12 cellular contexts compared by ENCODE assay signal in genomic region chr17:82245144-82246039, GRCh38. TPM values are rescaled to one million over a fixed set of nuclear protein-coding genes. Genes with fewer than 3 reads are reported as not detected.
DNase-seq lines count a peak whose midpoint lies in the region; ATAC-seq and TF ChIP-seq lines count a peak whose summit lies in the region.
"Had no signal": no experiment of that assay in that cellular context is flagged by ENCODE, and none has a peak within 500 bp of the region (broad histone marks: within the 10 kb centered on the region; RNA-seq: fewer than 3 reads in every experiment).

No MANE protein-coding gene starts in this region.

- H3K36me3 ChIP-seq in right atrium auricular region: peaks cover 75% of the 10 kb centered on the region
- peaks cover 70% of the 10 kb centered on the region for H3K36me3 ChIP-seq in muscle layer of colon (ENCODE audit: insufficient read depth, low read length)
- H3K36me3 ChIP-seq in MM.1S (replicated peaks; ENCODE audit: insufficient read depth, low read length): peaks cover 3% of the 10 kb centered on the region; the same call in 1 of the 2 replicates

- peaks cover 59% of the 10 kb centered on the region for H3K79me2 ChIP-seq in MM.1S (ENCODE audit: low read length)

- no peak overlapping the region for H3K4me2 ChIP-seq in MM.1S (ENCODE audit: low read depth, low read length)

- TF ChIP-seq CTCF in right atrium auricular region (IDR thresholded peaks at IDR 0.05) (no peak), MM.1S (IDR thresholded peaks at IDR 0.05; ENCODE audit: low read length) (no peak)

- 82% methylated on average over 47 of the region's 47 CpGs for WGBS in right cardiac atrium

- no peaks in the 10 kb centered on the region for H3K27me3 ChIP-seq in right cardiac atrium (ENCODE audit: control insufficient read depth, insufficient read depth)
- H3K27me3 ChIP-seq in right atrium auricular region: no peaks in the 10 kb centered on the region
- H3K27me3 ChIP-seq in muscle layer of colon (ENCODE audit: control insufficient read depth in 1 of 2, insufficient read depth in 2 of 2, low read length in 2 of 2): no peaks in the 10 kb centered on the region
- H3K27me3 ChIP-seq in MM.1S (replicated peaks; ENCODE audit: insufficient read depth, low read length): no peaks in the 10 kb centered on the region
- H3K27me3 ChIP-seq: MG63 had no signal

- H3K4me3 ChIP-seq in right cardiac atrium (ENCODE audit: low read length) (no peak overlapping the region), right atrium auricular region (no peak overlapping the region), muscle layer of colon (ENCODE audit: low read depth in 1 of 2, low read length in 2 of 2) (no peak overlapping the region), MM.1S (ENCODE audit: low read length) (no peak overlapping the region)
- H3K4me3 ChIP-seq: MG63 had no signal

- H2AFZ ChIP-seq in MM.1S (ENCODE audit: low read length): no peak overlapping the region
- H2AFZ ChIP-seq: parathyroid adenoma had no signal

- no peak for ATAC-seq in right cardiac atrium
- no peak for ATAC-seq in HG03378 (IDR thresholded peaks at IDR 0.05; ENCODE audit: unreplicated experiment)

- no peaks in the 10 kb centered on the region for H3K9me2 ChIP-seq in MM.1S (replicated peaks; ENCODE audit: insufficient read depth, low read length)

- H3K4me1 ChIP-seq in right cardiac atrium (ENCODE audit: control insufficient read depth, insufficient read depth, low read length) (peaks cover 30% of the 10 kb centered on the region), right atrium auricular region (peaks cover 0 to 57% of the 10 kb centered on the region in 2 donors), muscle layer of colon (ENCODE audit: insufficient read depth, low read length) (peaks cover 63% of the 10 kb centered on the region), MM.1S (ENCODE audit: low read length) (no peaks in the 10 kb centered on the region)

- no peaks in the 10 kb centered on the region for H4K20me1 ChIP-seq in MM.1S (ENCODE audit: insufficient read depth, low read length)

- H3K9ac ChIP-seq in muscle layer of colon (ENCODE audit: low read length) (no peak overlapping the region), MM.1S (ENCODE audit: low read length) (no peak overlapping the region)
- H3K9ac ChIP-seq: parathyroid adenoma had no signal

- intact Hi-C loops in right cardiac atrium (cut with DNase I): no loop called here

- DNase-seq in right cardiac atrium (peak in 2 of 3 donors; percentile 49 to 64), right atrium auricular region (ENCODE audit: low spot score) (no peak), amniotic epithelial cell (ENCODE audit: low read depth) (peak; percentile 41), germinal center (ENCODE audit: low spot score) (no peak), HT-29 (ENCODE audit: low spot score) (no peak), MM.1S (no peak)
- DNase-seq: activated CD4-positive, CD25-positive, alpha-beta regulatory T cell treated with anti-CD3 and anti-CD28 coated beads, Interleukin-2, amount 50 U/mL, for 72 hours; MG63; NCI-H446 had no signal

- H3K9me3 ChIP-seq in right cardiac atrium (ENCODE audit: control insufficient read depth, low read length) (no peaks in the 10 kb centered on the region), right atrium auricular region (no peaks in the 10 kb centered on the region), muscle layer of colon (ENCODE audit: low read length) (no peaks in the 10 kb centered on the region), MM.1S (replicated peaks; ENCODE audit: insufficient read depth, low read length) (no peaks in the 10 kb centered on the region)
- H3K9me3 ChIP-seq: MG63 had no signal

- H3F3A ChIP-seq in MM.1S (ENCODE audit: insufficient read depth, low read length): no peaks in the 10 kb centered on the region

- H3K27ac ChIP-seq in right cardiac atrium (ENCODE audit: low read length) (no peak overlapping the region), right atrium auricular region (no peak overlapping the region), muscle layer of colon (ENCODE audit: low read depth, low read length) (peak overlapping the region; percentile 75), MM.1S (ENCODE audit: low read length) (no peak overlapping the region)
- H3K27ac ChIP-seq: parathyroid adenoma had no signal

RNA-seq across cellular contexts. Expression of gene SLC16A3, which starts 16.6 kb away (rescaled TPM):
- 10 to 100 TPM; 13.6 to 23.7 (median 18.0) TPM for total RNA-seq in right cardiac atrium
- 18.8 TPM for polyA plus RNA-seq in right cardiac atrium
- total RNA-seq in right atrium auricular region: 10 to 100 TPM in 1 of 2 donors, 1 to 10 TPM in 1; 5.0 to 19.5 TPM
- 132 and 156 TPM in 2 replicates for total RNA-seq in HT-29 (2014; rRNA removed; shearing (Covaris generic))

RNA-seq across cellular contexts. Expression of gene CSNK1D, which starts 28.1 kb away (rescaled TPM):
- 10 to 100 TPM; 68.8 to 81.7 (median 77.4) TPM for total RNA-seq in right cardiac atrium
- polyA plus RNA-seq in right cardiac atrium: 61.7 TPM
- total RNA-seq in right atrium auricular region: 10 to 100 TPM; 31.3 to 32.9 TPM
- total RNA-seq in HT-29 (2014; rRNA removed; shearing (Covaris generic)): 47.8 and 60.4 TPM in 2 replicates

RNA-seq across cellular contexts. Expression of gene CCDC57, which starts 32.8 kb away (rescaled TPM):
- total RNA-seq in right cardiac atrium: 10 to 100 TPM; 14.8 to 17.3 (median 16.5) TPM
- polyA plus RNA-seq in right cardiac atrium: 12.1 TPM
- 1 to 10 TPM; 5.1 to 7.4 TPM for total RNA-seq in right atrium auricular region
- 47.6 and 48.2 TPM in 2 replicates for total RNA-seq in HT-29 (2014; rRNA removed; shearing (Covaris generic))

Comparison
In these comparisons a context has a peak if more than half of its experiments do, and no peak if none do; other contexts are left out.
1. DNase-seq: peak in right cardiac atrium (2 of 3) and amniotic epithelial cell (single experiment); none in right atrium auricular region (single experiment), germinal center (single experiment), HT-29 (single experiment) and MM.1S (single experiment).